Comparison of ENCODE assay signal across 25 cellular contexts in the genomic region with DNA sequence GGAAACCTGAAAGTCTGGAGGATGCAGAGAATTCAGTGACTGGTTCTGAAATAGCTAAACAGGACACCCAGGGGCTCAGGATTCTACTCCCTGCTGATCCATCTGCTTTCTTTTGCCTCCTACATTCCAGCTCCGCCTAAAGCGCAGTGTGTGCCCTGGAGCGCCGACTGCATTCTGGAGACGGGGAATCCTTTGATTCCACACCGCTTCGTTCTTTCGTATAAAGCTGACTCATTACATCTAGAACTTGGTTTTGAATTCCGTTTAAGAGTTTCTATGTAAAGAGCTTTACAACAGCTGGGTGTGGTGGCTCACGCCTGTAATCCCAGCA.
"Had no signal": no experiment of that assay in that cellular context is flagged by ENCODE, and none has a peak within 500 bp of the region (broad histone marks: within the 10 kb centered on the region; RNA-seq: fewer than 3 reads in every experiment).

No MANE protein-coding gene starts in this region.

- DNase-seq: activated CD4-positive, alpha-beta T cell treated with anti-CD3 and anti-CD28 coated beads for 1 hour; activated CD4-positive, alpha-beta T cell treated with anti-CD3 and anti-CD28 coated beads, Interleukin-2, amount 50 U/mL, for 1 hour; activated T-cell treated with anti-CD3 and anti-CD28 coated beads, Interleukin-2, amount 50 U/mL, for 1 hour; aorta; cerebellar nuclear complex; dermis blood vessel endothelial cell; effector CD8-positive, alpha-beta T cell; foreskin melanocyte; immature natural killer cell; left lung; naive thymus-derived CD8-positive, alpha-beta T cell; small intestine; stimulated activated CD4-positive, alpha-beta T cell treated with anti-CD3 and anti-CD28 coated beads, Interleukin-15, amount 100 ng/mL, for 24 hours; stomach; uterus had no signal

- H3K36me3 Mint-ChIP-seq: activated naive CD4-positive, alpha-beta T cell treated with anti-CD3 and anti-CD28 coated beads, Interleukin-2, amount 50 U/mL, for 72 hours; immature natural killer cell; naive thymus-derived CD8-positive, alpha-beta T cell; stimulated activated memory B cell treated with anti-CD40 and anti-IgM and Interleukin-4, amounts not matched to agents 10 μg/mL and 1 μg/mL and 100 μg/mL, for 72 hours had no signal

- H3K27ac Mint-ChIP-seq: activated naive CD4-positive, alpha-beta T cell treated with anti-CD3 and anti-CD28 coated beads, Interleukin-2, amount 50 U/mL, for 72 hours; immature natural killer cell; mesothelial cell of epicardium; stimulated activated memory B cell treated with anti-CD40 and anti-IgM and Interleukin-4, amounts not matched to agents 10 μg/mL and 1 μg/mL and 100 μg/mL, for 72 hours had no signal

- ATAC-seq: activated naive CD4-positive, alpha-beta T cell treated with anti-CD3 and anti-CD28 coated beads, Interleukin-2, amount 50 U/mL, for 72 hours; left lung; naive thymus-derived CD8-positive, alpha-beta T cell; sciatic nerve; stimulated activated memory B cell treated with anti-CD40 and anti-IgM and Interleukin-4, amounts not matched to agents 10 μg/mL and 1 μg/mL and 100 μg/mL, for 72 hours had no signal

- H2AFZ ChIP-seq: hepatocyte had no signal

- H3K27ac ChIP-seq: hepatocyte, left lung, neutrophil, stomach, suprapubic skin, tibial nerve, uterus, VCaP had no signal

- H3K9me3 ChIP-seq: left lung, neutrophil, stomach, suprapubic skin, tibial nerve, uterus had no signal

- H3K79me2 ChIP-seq: hepatocyte had no signal

- H3K27me3 ChIP-seq: hepatocyte, left lung, neutrophil, suprapubic skin, tibial nerve, uterus had no signal

- H3K4me1 ChIP-seq: left lung, stomach, suprapubic skin, uterus had no signal

- H3K4me2 ChIP-seq: hepatocyte had no signal

- H3K4me3 Mint-ChIP-seq: immature natural killer cell; mesothelial cell of epicardium; naive thymus-derived CD8-positive, alpha-beta T cell; stimulated activated memory B cell treated with anti-CD40 and anti-IgM and Interleukin-4, amounts not matched to agents 10 μg/mL and 1 μg/mL and 100 μg/mL, for 72 hours had no signal

- H3K36me3 ChIP-seq: left lung, neutrophil, uterus had no signal

- H3K9me3 Mint-ChIP-seq: activated naive CD4-positive, alpha-beta T cell treated with anti-CD3 and anti-CD28 coated beads, Interleukin-2, amount 50 U/mL, for 72 hours; immature natural killer cell; mesothelial cell of epicardium; naive thymus-derived CD8-positive, alpha-beta T cell; stimulated activated memory B cell treated with anti-CD40 and anti-IgM and Interleukin-4, amounts not matched to agents 10 μg/mL and 1 μg/mL and 100 μg/mL, for 72 hours had no signal

- H3K4me1 Mint-ChIP-seq: immature natural killer cell, mesothelial cell of epicardium had no signal

- H3K4me3 ChIP-seq: hepatocyte, left lung, lung, stomach, suprapubic skin, tibial nerve, uterus had no signal
